Comparison of ENCODE assay signal across 8 cellular contexts in the genomic region with DNA sequence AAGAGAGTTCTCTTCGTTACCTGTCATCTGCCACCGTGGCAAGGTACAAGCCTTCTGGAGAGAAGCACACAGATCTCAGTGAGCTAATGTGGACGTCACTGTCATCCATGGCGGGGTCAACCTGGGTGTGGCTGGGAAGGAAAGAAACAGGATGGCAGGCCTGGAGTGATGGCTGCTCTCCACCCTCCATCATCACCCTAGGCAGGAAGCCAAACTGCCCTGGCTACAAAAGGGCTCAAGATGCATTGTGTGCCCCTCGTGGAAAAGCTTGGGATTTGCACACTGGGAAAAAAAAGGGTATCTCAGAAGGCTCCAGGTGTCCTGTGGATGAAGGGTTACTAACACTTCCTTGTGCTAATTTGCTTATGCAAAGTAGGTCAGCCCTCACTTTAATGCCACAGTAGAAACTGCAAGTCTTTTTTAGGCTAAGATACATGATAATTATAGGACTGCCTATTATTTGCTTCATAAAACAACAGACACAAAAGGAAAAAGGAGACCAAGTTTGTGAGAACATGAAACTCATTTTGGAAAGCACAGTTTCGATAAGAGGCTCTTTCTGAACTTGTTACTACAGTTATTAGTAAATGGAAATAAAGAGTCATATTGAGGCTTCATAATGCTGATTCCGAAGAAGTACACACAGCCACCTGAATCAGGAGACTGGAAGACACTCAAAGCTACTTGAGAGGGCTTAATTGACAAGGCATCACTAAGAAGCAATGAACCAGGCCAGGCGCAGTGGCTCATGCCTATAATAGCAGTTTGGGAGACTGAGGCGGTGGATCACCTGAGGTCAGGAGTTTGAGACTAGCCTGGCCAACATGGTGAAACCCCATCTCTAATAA. TPM values are rescaled to one million over a fixed set of nuclear protein-coding genes. Genes with fewer than 3 reads are reported as not detected.
DNase-seq lines count a peak whose midpoint lies in the region; ATAC-seq, FAIRE-seq and TF ChIP-seq lines count a peak whose summit lies in the region.

No MANE protein-coding gene starts in this region.

- H3K27me3 ChIP-seq in aorta (ENCODE audit: control insufficient read depth in 1 of 2, insufficient read depth in 2 of 2, low read length in 1 of 2) = no peaks in the 10 kb centered on the region

- no peaks in the 10 kb centered on the region for H3K9me3 ChIP-seq in aorta (ENCODE audit: control insufficient read depth, low read length)

- FAIRE-seq in RCC 7860 (lab: Jason Lieb, UNC) = no peak

- peak; percentile 82 for ATAC-seq in HG02642 (IDR thresholded peaks at IDR 0.05; ENCODE audit: poor library complexity, unreplicated experiment)
- no peak for ATAC-seq in aorta (ENCODE audit: low FRiP score)

- WGBS in aorta, 2 donors = 80 to 81% methylated on average over 9 of the region's 9 CpGs

- in situ Hi-C loops in GM13977 (cut with MboI; ENCODE audit: low pct_unique_long_range_greater_than_20kb, low sequenced_read_pairs, unreplicated experiment) = no loop called here

- H3K36me3 ChIP-seq in aorta (ENCODE audit: control insufficient read depth in 1 of 2, insufficient read depth in 2 of 2, low read length in 1 of 2) = peaks cover 4 to 29% of the 10 kb centered on the region in 2 donors

- H3K27ac ChIP-seq in aorta (ENCODE audit: low read depth in 1 of 2, low read length in 2 of 2) = no peak overlapping the region

- TF ChIP-seq CTCF in AG10803 (conservative IDR thresholded peaks at IDR 0.05; ENCODE audit: low read length) (peak; percentile 34), GM13977 (IDR thresholded peaks at IDR 0.05; ENCODE audit: extremely low read depth, insufficient read depth, missing control alignments) (peak; percentile 8), epithelial cell of esophagus (IDR thresholded peaks at IDR 0.05; ENCODE audit: insufficient read depth, low read depth, low read length, missing control alignments) (no peak)

- no peak overlapping the region for H3K4me3 ChIP-seq in AG10803 (ENCODE audit: low read length)
- H3K4me3 ChIP-seq in epithelial cell of esophagus (ENCODE audit: low read length) = no peak overlapping the region
- H3K4me3 ChIP-seq in aorta (ENCODE audit: low read length in 2 of 2) = no peak overlapping the region

- peak; percentile 38 for DNase-seq in AG10803 (ENCODE audit: low read depth)
- DNase-seq in GM13977 (ENCODE audit: low spot score) = peak; percentile 70
- peak; percentile 38 for DNase-seq in NCI-H460 (ENCODE audit: extremely low read depth, low read depth)
- DNase-seq in epithelial cell of esophagus (ENCODE audit: low read depth) = peak; percentile 20
- no peak for DNase-seq in NCI-H2081 treated with DMSO at 0.1 percent for 48 hours (lab: John Stamatoyannopoulos, UW)
- no peak for DNase-seq in RCC 7860 (ENCODE audit: low spot score)
- no peak for DNase-seq in aorta

- intact Hi-C loops in aorta (cut with DNase I) = loop anchor here in 1 of 2 donors (10.0 kb wide), 1 partner anchor 161 kb away; no protein-coding TSS in a partner anchor

- H3K4me1 ChIP-seq in aorta (ENCODE audit: control insufficient read depth in 1 of 2, insufficient read depth in 2 of 2, low read length in 2 of 2) = no peaks in the 10 kb centered on the region

RNA-seq across cellular contexts. Expression of a gene that starts 18.9 kb away (rescaled TPM):
- total RNA-seq in NCI-H460 (2014; rRNA removed; shearing (Covaris generic)) = 39.8 and 40.7 TPM in 2 replicates
- 64.9 and 85.8 TPM in 2 replicates for polyA plus RNA-seq in NCI-H460 (2014; cell fraction: nucleus; rRNA removed)
- 1 to 10 TPM; 5.7 to 8.1 TPM for total RNA-seq in aorta
- polyA plus RNA-seq in aorta = 10 to 100 TPM in 1 of 2 donors, 1 to 10 TPM in 1; 6.1 to 12.0 TPM

RNA-seq across cellular contexts. Expression of a gene that starts 25.6 kb away (rescaled TPM):
- 105 and 111 TPM in 2 replicates for total RNA-seq in NCI-H460 (2014; rRNA removed; shearing (Covaris generic))
- polyA plus RNA-seq in NCI-H460 (2014; cell fraction: nucleus; rRNA removed) = 52.6 and 55.7 TPM in 2 replicates
- 10 to 100 TPM; 61.2 to 97.3 TPM for total RNA-seq in aorta
- 10 to 100 TPM; 41.1 to 77.4 TPM for polyA plus RNA-seq in aorta

Comparison
In these comparisons a context has a peak if more than half of its experiments do, and no peak if none do; other contexts are left out.
1. DNase-seq: peak in AG10803 (single experiment), GM13977 (single experiment), NCI-H460 (single experiment) and epithelial cell of esophagus (single experiment); none in NCI-H2081 treated with DMSO at 0.1 percent for 48 hours (single experiment), RCC 7860 (single experiment) and aorta (0 of 2).